ENCODE assay signal across 9 cellular contexts in genomic region chr10:97355571-97355975, GRCh38. TPM values are rescaled to one million over a fixed set of nuclear protein-coding genes. Genes with fewer than 3 reads are reported as not detected.
DNase-seq lines count a peak whose midpoint lies in the region; ATAC-seq and TF ChIP-seq lines count a peak whose summit lies in the region.
"Had no signal": no experiment of that assay in that cellular context is flagged by ENCODE, and none has a peak within 500 bp of the region (broad histone marks: within the 10 kb centered on the region; RNA-seq: fewer than 3 reads in every experiment).

No MANE protein-coding gene starts in this region.

- no peaks in the 10 kb centered on the region for H3K27me3 Mint-ChIP-seq in T-cell

- no peak for TF ChIP-seq POLR2A in heart left ventricle (IDR thresholded peaks at IDR 0.05)
- TF ChIP-seq POLR2A in gastrocnemius medialis (IDR thresholded peaks at IDR 0.05) = no peak

- TF ChIP-seq CTCF in GM13977 (IDR thresholded peaks at IDR 0.05; ENCODE audit: extremely low read depth, insufficient read depth, missing control alignments) (peak; percentile 28), heart left ventricle (IDR thresholded peaks at IDR 0.05) (peak in 11 of 12 donors; percentile 13 to 60 (median 45)), gastrocnemius medialis (IDR thresholded peaks at IDR 0.05 in 4 of 5, conservative IDR thresholded peaks at IDR 0.05 in 1 of 5) (peak in 3 of 5 experiments; percentile 15 to 44 (median 41))

- no peaks in the 10 kb centered on the region for H3K27me3 ChIP-seq in heart left ventricle
- no peaks in the 10 kb centered on the region for H3K27me3 ChIP-seq in gastrocnemius medialis

- peaks cover 0 to 4% (median 0%) of the 10 kb centered on the region in 3 donors for H3K4me1 Mint-ChIP-seq in T-cell

- H3K36me3 ChIP-seq in heart left ventricle = peaks cover 0 to 46% (median 39%) of the 10 kb centered on the region in 9 donors
- H3K36me3 ChIP-seq in gastrocnemius medialis = peaks cover 0 to 70% of the 10 kb centered on the region in 2 donors

- H3K27ac Mint-ChIP-seq in T-cell = no peak overlapping the region

- H3K4me1 ChIP-seq in heart left ventricle = peaks cover 0 to 33% (median 8%) of the 10 kb centered on the region in 12 donors
- peaks cover 2 to 8% of the 10 kb centered on the region in 2 donors for H3K4me1 ChIP-seq in gastrocnemius medialis

- intact Hi-C loops in heart left ventricle (cut with DNase I) = loop anchor here in 4 of 10 donors (2.0 to 10.0 kb wide), 4 partner anchors 35 to 281 kb away; no protein-coding TSS in a partner anchor
- intact Hi-C loops in gastrocnemius medialis (cut with DNase I; ENCODE audit: low total_unique reads) = no loop called here

- H3K4me3 Mint-ChIP-seq in T-cell = no peak overlapping the region
- H3K4me3 Mint-ChIP-seq: activated CD8-positive, alpha-beta T cell treated with anti-CD3 and anti-CD28 coated beads, Interleukin-2, amount 10 ng/mL, durations not matched to agents 7 days and 5 days had no signal

- POLR2A ChIA-PET in T-cell (lab: Charles Lee) = interaction anchor here in 1 of 2 donors (1.4 kb wide), 1 partner anchor 45 kb away, joined by 3 read pairs; the partner anchor contains the start of gene RRP12

- 43 to 50% (median 47%) methylated on average over 5 of the region's 5 CpGs for WGBS in heart left ventricle, 4 donors

- H3K36me3 Mint-ChIP-seq in T-cell = peaks cover 28% of the 10 kb centered on the region

- in situ Hi-C loops in GM13977 (cut with MboI; ENCODE audit: low pct_unique_long_range_greater_than_20kb, low sequenced_read_pairs, unreplicated experiment) (no loop called here), gastrocnemius medialis (cut with MboI; ENCODE audit: low sequenced_read_pairs in 4 of 4) (loop anchor here in 1 of 4 donors (10.0 kb wide), 1 partner anchor 71 kb away; no protein-coding TSS in a partner anchor)

- CTCF ChIA-PET in T-cell (lab: Charles Lee) = interaction anchor here (0.6 to 1.5 kb wide), 4 partner anchors 74 to 83 kb away, joined by 3 to 9 read pairs (median 4); no protein-coding TSS in a partner anchor

- no peak overlapping the region for H3K4me3 ChIP-seq in heart left ventricle
- no peak overlapping the region for H3K4me3 ChIP-seq in gastrocnemius medialis

- ATAC-seq in T-cell (replicated peaks in 1 of 4) (peak in 3 of 4 experiments; percentile 32 to 57 (median 47)), heart left ventricle (peak in 3 of 4 donors; percentile 32 to 75 (median 65)), gastrocnemius medialis (peak; percentile 31 to 66), HG03135 (IDR thresholded peaks at IDR 0.05; ENCODE audit: unreplicated experiment) (no peak), GM21390 (IDR thresholded peaks at IDR 0.05; ENCODE audit: unreplicated experiment) (no peak)
- ATAC-seq: activated CD8-positive, alpha-beta T cell treated with anti-CD3 and anti-CD28 coated beads, Interleukin-2, amount 10 ng/mL, durations not matched to agents 7 days and 5 days had no signal

- H3K27ac ChIP-seq in heart left ventricle (peak overlapping the region in 7 of 12 donors; percentile 11 to 73 (median 33)), gastrocnemius medialis (peak overlapping the region in 3 of 4 donors; percentile 21 to 27 (median 22))

- H3K9me3 ChIP-seq in heart left ventricle (no peaks in the 10 kb centered on the region), gastrocnemius medialis (no peaks in the 10 kb centered on the region)

- DNase-seq in GM13977 (ENCODE audit: low spot score) (no peak), T-cell (peak in 9 of 34 experiments; percentile 9 to 35 (median 20)), heart left ventricle (no peak), gastrocnemius medialis (no peak)
- no peak for DNase-seq in stimulated activated CD4-positive, alpha-beta T cell treated with anti-CD3 and anti-CD28 coated beads, Interleukin-4, amount 100 ng/mL, for 1 hour
- no peak for DNase-seq in activated CD4-positive, CD25-positive, alpha-beta regulatory T cell treated with anti-CD3 and anti-CD28 coated beads, Interleukin-2, amount 50 U/mL, for 72 hours
- DNase-seq: activated CD8-positive, alpha-beta T cell treated with anti-CD3 and anti-CD28 coated beads, Interleukin-2, amount 10 ng/mL, durations not matched to agents 7 days and 5 days had no signal

- H3K9me3 Mint-ChIP-seq in T-cell = no peaks in the 10 kb centered on the region

RNA-seq across cellular contexts. Expression of gene FRAT2, which starts 21.0 kb away (rescaled TPM):
- total RNA-seq in T-cell (10 to 100 TPM; 23.3 to 29.0 (median 28.3) TPM), heart left ventricle (10 to 100 TPM in 1 of 9 donors, 1 to 10 TPM in 8; 4.4 to 12.4 (median 7.5) TPM), gastrocnemius medialis (10 to 100 TPM in 3 of 4 donors, 1 to 10 TPM in 1; 9.3 to 28.7 (median 20.5) TPM)
- polyA plus RNA-seq in heart left ventricle = 1 to 10 TPM; 3.4 to 4.6 TPM

RNA-seq across cellular contexts. Expression of gene FRAT1, which starts 36.5 kb away (rescaled TPM):
- total RNA-seq in T-cell (10 to 100 TPM; 20.6 to 47.9 (median 23.4) TPM), heart left ventricle (1 to 10 TPM; 2.0 to 5.2 (median 4.4) TPM), gastrocnemius medialis (1 to 10 TPM; 1.7 to 7.6 (median 3.2) TPM)
- 1 to 10 TPM; 1.1 to 2.0 TPM for polyA plus RNA-seq in heart left ventricle

RNA-seq across cellular contexts. Expression of gene RRP12, which starts 45.6 kb away (rescaled TPM):
- total RNA-seq in T-cell (10 to 100 TPM; 25.9 to 91.4 (median 33.5) TPM), heart left ventricle (10 to 100 TPM in 8 of 9 donors, 1 to 10 TPM in 1; 6.0 to 34.1 (median 18.3) TPM), gastrocnemius medialis (10 to 100 TPM; 41.9 to 61.4 (median 49.9) TPM)
- 10 to 100 TPM; 32.7 to 61.2 TPM for polyA plus RNA-seq in heart left ventricle

Comparison
In these comparisons a context has a peak if more than half of its experiments do, and no peak if none do; other contexts are left out.
1. ATAC-seq: peak in T-cell (3 of 4), heart left ventricle (3 of 4) and gastrocnemius medialis (2 of 2); none in HG03135 (single experiment) and GM21390 (single experiment).
2. Peak in every context shown above with its lines, with median percentiles within 50 percentile points of each other: CTCF ChIP-seq.